In genomic region chr14:68349900-68350323, GRCh38 we compare ENCODE assay signal across 1 cellular context.
TF ChIP-seq lines count a peak whose summit lies in the region.

No MANE protein-coding gene starts in this region.

TF ChIP-seq in HepG2, 621 proteins besides CTCF, POLR2A, EP300 and RAD21 (continued from another document and continues in another):
- TF ChIP-seq REPIN1 (CRISPR knock-in tag; IDR thresholded peaks at IDR 0.05; ENCODE audit: borderline replicate concordance, low read depth) (0 out of 2 replicates have a peak, but pooled peaks have one; percentile 23), NR2F6 (IDR thresholded peaks at IDR 0.05) (peak; percentile 87), NR2F6 (CRISPR knock-in tag; IDR thresholded peaks at IDR 0.05) (peak; percentile 86), HNRNPH1 (optimal IDR thresholded peaks at IDR 0.05; ENCODE audit: low read depth, low read length) (no peak), SP1 (IDR thresholded peaks at IDR 0.05) (no peak), SP1 (CRISPR knock-in tag; IDR thresholded peaks at IDR 0.05) (no peak), ZNF510 (CRISPR knock-in tag; IDR thresholded peaks at IDR 0.05; ENCODE audit: low read depth) (0 out of 2 replicates have a peak, but pooled peaks have one; percentile 28), REST (IDR thresholded peaks at IDR 0.05; ENCODE audit: borderline replicate concordance in 1 of 2, low read depth in 1 of 2, low read length in 2 of 2) (peak in 1 of 2 experiments; percentile 75; a peak in 2 of 4 replicates), ARID5B (CRISPR knock-in tag; IDR thresholded peaks at IDR 0.05) (peak; percentile 99), TBP (CRISPR knock-in tag; IDR thresholded peaks at IDR 0.05) (0 out of 2 replicates have a peak, but pooled peaks have one; percentile 58), BRCA1 (CRISPR knock-in tag; IDR thresholded peaks at IDR 0.05) (no peak), RBM22 (optimal IDR thresholded peaks at IDR 0.05; ENCODE audit: low read length) (no peak), ZNF749 (CRISPR knock-in tag; IDR thresholded peaks at IDR 0.05; ENCODE audit: borderline replicate concordance) (peak; percentile 36; the same call in 1 of the 2 replicates), ZNF296 (CRISPR knock-in tag; conservative IDR thresholded peaks at IDR 0.05) (no peak), ZNF274 (CRISPR knock-in tag; IDR thresholded peaks at IDR 0.05) (no peak), ZFP1 (CRISPR knock-in tag; IDR thresholded peaks at IDR 0.05) (peak; percentile 76; the same call in 1 of the 2 replicates), ELF3 (CRISPR knock-in tag; IDR thresholded peaks at IDR 0.05) (peak; percentile 98), ZNF10 (CRISPR knock-in tag; IDR thresholded peaks at IDR 0.05; ENCODE audit: borderline replicate concordance, low read depth) (no peak), PHF5A (CRISPR knock-in tag; IDR thresholded peaks at IDR 0.05; ENCODE audit: low read depth, unreplicated experiment) (peak; percentile 92), ZNF326 (CRISPR knock-in tag; IDR thresholded peaks at IDR 0.05; ENCODE audit: borderline replicate concordance) (no peak), ZNF775 (CRISPR knock-in tag; IDR thresholded peaks at IDR 0.05; ENCODE audit: borderline replicate concordance) (no peak), RERE (CRISPR knock-in tag; IDR thresholded peaks at IDR 0.05; ENCODE audit: low read depth) (peak; percentile 96), JUN (CRISPR knock-in tag; IDR thresholded peaks at IDR 0.05) (peak; percentile 50; the same call in 1 of the 2 replicates), PCBP2 (optimal IDR thresholded peaks at IDR 0.05; ENCODE audit: low read depth, low read length, poor library complexity, severe bottlenecking) (no peak), CAMTA2 (CRISPR knock-in tag; IDR thresholded peaks at IDR 0.05; ENCODE audit: borderline replicate concordance) (no peak), KAT8 (CRISPR knock-in tag; IDR thresholded peaks at IDR 0.05) (peak; percentile 78; the same call in 1 of the 2 replicates), DPF2 (CRISPR knock-in tag; IDR thresholded peaks at IDR 0.05; ENCODE audit: borderline replicate concordance, low read depth) (peak; percentile 97), CEBPZ (IDR thresholded peaks at IDR 0.05; ENCODE audit: low read length) (no peak), RBAK (CRISPR knock-in tag; IDR thresholded peaks at IDR 0.05) (0 out of 2 replicates have a peak, but pooled peaks have one; percentile 30), ZNF543 (CRISPR knock-in tag; IDR thresholded peaks at IDR 0.05) (peak; percentile 70; the same call in 1 of the 2 replicates), HMGA1 (CRISPR knock-in tag; conservative IDR thresholded peaks at IDR 0.05) (no peak), TBX2 (CRISPR knock-in tag; IDR thresholded peaks at IDR 0.05; ENCODE audit: borderline replicate concordance) (peak; percentile 95), CSRNP1 (CRISPR knock-in tag; IDR thresholded peaks at IDR 0.05) (no peak), TP53 (CRISPR knock-in tag; conservative IDR thresholded peaks at IDR 0.05) (peak; percentile 73; the same call in 1 of the 2 replicates), HHEX (CRISPR knock-in tag; IDR thresholded peaks at IDR 0.05) (0 out of 2 replicates have a peak, but pooled peaks have one; percentile 39), ZNF343 (CRISPR knock-in tag; IDR thresholded peaks at IDR 0.05) (no peak), NR1H2 (CRISPR knock-in tag; IDR thresholded peaks at IDR 0.05; ENCODE audit: borderline replicate concordance, low read depth) (no peak), HNRNPUL1 (IDR thresholded peaks at IDR 0.05; ENCODE audit: low read depth, low read length) (no peak), ZNF12 (CRISPR knock-in tag; IDR thresholded peaks at IDR 0.05) (peak; percentile 73; the same call in 1 of the 2 replicates), PCBP1 (IDR thresholded peaks at IDR 0.05; ENCODE audit: borderline replicate concordance, low read depth, low read length) (no peak)
